20 cellular contexts compared by ENCODE assay signal in genomic region chr22:29345932-29346331, GRCh38. TPM values are rescaled to one million over a fixed set of nuclear protein-coding genes. Genes with fewer than 3 reads are reported as not detected.
DNase-seq lines count a peak whose midpoint lies in the region; ATAC-seq and TF ChIP-seq lines count a peak whose summit lies in the region.
"Had no signal": no experiment of that assay in that cellular context is flagged by ENCODE, and none has a peak within 500 bp of the region (broad histone marks: within the 10 kb centered on the region; RNA-seq: fewer than 3 reads in every experiment).

No MANE protein-coding gene starts in this region.

- H2AFZ ChIP-seq in IMR-90 (replicated peaks; ENCODE audit: low read length, poor library complexity) (no peak overlapping the region), osteoblast (ENCODE audit: low read length) (no peak overlapping the region)
- H2AFZ ChIP-seq: GM23338 had no signal

- no peak overlapping the region for H3K56ac ChIP-seq in IMR-90 (ENCODE audit: extremely low read depth, insufficient read depth, low read length)

- intact Hi-C loops in IMR-90 (cut with micrococcal nuclease), result no loop called here
- intact Hi-C loops in transverse colon (cut with DNase I; ENCODE audit: low total_unique reads), result no loop called here

- H3K9me3 Mint-ChIP-seq in endodermal cell, result no peaks in the 10 kb centered on the region
- H3K9me3 Mint-ChIP-seq in CD8-positive, alpha-beta memory T cell, result no peaks in the 10 kb centered on the region
- H3K9me3 Mint-ChIP-seq: activated naive CD4-positive, alpha-beta T cell treated with anti-CD3 and anti-CD28 coated beads, Interleukin-2, amount 50 U/mL, for 72 hours; activated T-cell treated with anti-CD3 and anti-CD28 coated beads, Interleukin-2, amount 50 U/mL, for 72 hours; CD8-positive, alpha-beta T cell; GM23338; memory B cell; natural killer cell treated with Interleukin-12 subunit alpha and Interleukin-12 subunit beta and Interleukin-15 and Interleukin-18, amount 100 ng/mL, for 72 hours had no signal

- H3K9ac ChIP-seq in IMR-90 (ENCODE audit: low read depth, low read length) (no peak overlapping the region), endodermal cell (ENCODE audit: extremely low read depth, low read length, poor library complexity, severe bottlenecking) (no peak overlapping the region)

- H2AK5ac ChIP-seq in IMR-90 (ENCODE audit: low read depth, low read length), result no peak overlapping the region

- no peak overlapping the region for H2BK20ac ChIP-seq in IMR-90 (ENCODE audit: low read depth, low read length)

- TF ChIP-seq RAD21 in IMR-90 (IDR thresholded peaks at IDR 0.05; ENCODE audit: low read length), result no peak

- POLR2A ChIA-PET in IMR-90 (lab: Charles Lee; ENCODE audit: unreplicated experiment), result no interaction called here
- POLR2A ChIA-PET in CD8-positive, alpha-beta memory T cell (lab: Charles Lee), result no interaction called here

- no peak overlapping the region for H3K18ac ChIP-seq in IMR-90 (ENCODE audit: low read depth, low read length)

- no peak overlapping the region for H3K27ac ChIP-seq in IMR-90 (ENCODE audit: insufficient read depth, low read length)
- H3K27ac ChIP-seq in osteoblast (ENCODE audit: low read depth, low read length), result no peak overlapping the region
- no peak overlapping the region for H3K27ac ChIP-seq in endodermal cell (ENCODE audit: low read depth, low read length)
- peak overlapping the region in 1 of 4 donors; percentile 33 for H3K27ac ChIP-seq in transverse colon
- H3K27ac ChIP-seq in CD8-positive, alpha-beta memory T cell (ENCODE audit: low read depth, low read length), result no peak overlapping the region
- H3K27ac ChIP-seq: cardiac muscle cell had no signal

- H3K79me2 ChIP-seq in osteoblast (ENCODE audit: insufficient read depth, low read length), result no peaks in the 10 kb centered on the region

- H2BK15ac ChIP-seq in IMR-90 (ENCODE audit: low read depth, low read length), result no peak overlapping the region

- H3K36me3 Mint-ChIP-seq in endodermal cell (ENCODE audit: low read depth), result peaks cover 63% of the 10 kb centered on the region
- peaks cover 0 to 95% (median 14%) of the 10 kb centered on the region in 3 donors for H3K36me3 Mint-ChIP-seq in CD8-positive, alpha-beta memory T cell
- H3K36me3 Mint-ChIP-seq: activated naive CD4-positive, alpha-beta T cell treated with anti-CD3 and anti-CD28 coated beads, Interleukin-2, amount 50 U/mL, for 72 hours had no signal

- H4K20me1 ChIP-seq in IMR-90 (ENCODE audit: insufficient read depth, low read length) (peaks cover 11% of the 10 kb centered on the region; the same call in 1 of the 2 replicates), osteoblast (ENCODE audit: insufficient read depth, low read length) (peaks cover 6% of the 10 kb centered on the region)

- H4K8ac ChIP-seq in IMR-90 (ENCODE audit: low read depth in 2 of 2, low read length in 2 of 2), result no peak overlapping the region

- no peaks in the 10 kb centered on the region for H3K9me3 ChIP-seq in IMR-90 (ENCODE audit: control insufficient read depth, insufficient read depth, low read length)
- H3K9me3 ChIP-seq in osteoblast (ENCODE audit: low read depth, low read length), result no peaks in the 10 kb centered on the region
- no peaks in the 10 kb centered on the region for H3K9me3 ChIP-seq in endodermal cell (ENCODE audit: control insufficient read depth, low read length)
- no peaks in the 10 kb centered on the region for H3K9me3 ChIP-seq in transverse colon
- no peaks in the 10 kb centered on the region for H3K9me3 ChIP-seq in CD8-positive, alpha-beta memory T cell (ENCODE audit: low read length)
- H3K9me3 ChIP-seq: tibial nerve had no signal

- no peak overlapping the region for H3K4me3 Mint-ChIP-seq in endodermal cell
- no peak overlapping the region for H3K4me3 Mint-ChIP-seq in CD8-positive, alpha-beta memory T cell
- H3K4me3 Mint-ChIP-seq: activated T-cell treated with anti-CD3 and anti-CD28 coated beads, Interleukin-2, amount 50 U/mL, for 72 hours; CD8-positive, alpha-beta T cell; GM23338; memory B cell; natural killer cell treated with Interleukin-12 subunit alpha and Interleukin-12 subunit beta and Interleukin-15 and Interleukin-18, amount 100 ng/mL, for 72 hours had no signal

- CTCF ChIA-PET in IMR-90 (lab: Yijun Ruan, JAX), result no interaction called here
- CTCF ChIA-PET in CD8-positive, alpha-beta memory T cell (lab: Charles Lee), result no interaction called here

- H3K4ac ChIP-seq in IMR-90 (ENCODE audit: low read depth, low read length), result no peak overlapping the region

- H4K5ac ChIP-seq in IMR-90 (ENCODE audit: low read depth, low read length), result no peak overlapping the region

- no peaks in the 10 kb centered on the region for H3K4me1 ChIP-seq in IMR-90 (ENCODE audit: control insufficient read depth, insufficient read depth, low read length)
- H3K4me1 ChIP-seq in osteoblast (ENCODE audit: insufficient read depth, low read length), result peaks cover 3% of the 10 kb centered on the region
- H3K4me1 ChIP-seq in endodermal cell (ENCODE audit: control insufficient read depth, insufficient read depth, low read length), result no peaks in the 10 kb centered on the region
- peaks cover 0 to 7% (median 4%) of the 10 kb centered on the region in 4 donors for H3K4me1 ChIP-seq in transverse colon
- no peaks in the 10 kb centered on the region for H3K4me1 ChIP-seq in CD8-positive, alpha-beta memory T cell (ENCODE audit: insufficient read depth, low read length)
- H3K4me1 ChIP-seq: tibial nerve had no signal

- in situ Hi-C loops in IMR-90 (cut with MboI; ENCODE audit: low sequenced_read_pairs) (no loop called here), transverse colon (cut with MboI; ENCODE audit: low pct_ligation_motif_present in 1 of 4, low pct_unique_long_range_greater_than_20kb in 1 of 4, low sequenced_read_pairs in 3 of 4) (no loop called here)

- no peaks in the 10 kb centered on the region for H3K79me1 ChIP-seq in IMR-90 (ENCODE audit: low read depth in 1 of 2, low read length in 2 of 2)

- no peaks in the 10 kb centered on the region for H3K4me1 Mint-ChIP-seq in endodermal cell
- no peaks in the 10 kb centered on the region for H3K4me1 Mint-ChIP-seq in CD8-positive, alpha-beta memory T cell
- H3K4me1 Mint-ChIP-seq: GM23338 had no signal

- H3K27me3 Mint-ChIP-seq in endodermal cell (ENCODE audit: insufficient read depth), result no peaks in the 10 kb centered on the region
- no peaks in the 10 kb centered on the region for H3K27me3 Mint-ChIP-seq in CD8-positive, alpha-beta memory T cell
- H3K27me3 Mint-ChIP-seq: memory B cell; natural killer cell treated with Interleukin-12 subunit alpha and Interleukin-12 subunit beta and Interleukin-15 and Interleukin-18, amount 100 ng/mL, for 72 hours had no signal

- TF ChIP-seq POLR2A in IMR-90 (IDR thresholded peaks at IDR 0.05; ENCODE audit: low read depth, low read length) (no peak), transverse colon (IDR thresholded peaks at IDR 0.05) (no peak)

- no peak overlapping the region for H3K4me3 ChIP-seq in AG10803 (ENCODE audit: low read length)
- H3K4me3 ChIP-seq in IMR-90 (ENCODE audit: insufficient read depth, low read depth, low read length), result no peak overlapping the region
- H3K4me3 ChIP-seq in fibroblast of the aortic adventitia (ENCODE audit: low read depth, low read length), result no peak overlapping the region
- no peak overlapping the region for H3K4me3 ChIP-seq in osteoblast (ENCODE audit: insufficient read depth, low read length)
- H3K4me3 ChIP-seq in endodermal cell (ENCODE audit: low read length), result no peak overlapping the region
- H3K4me3 ChIP-seq in transverse colon, result no peak overlapping the region
- H3K4me3 ChIP-seq in CD8-positive, alpha-beta memory T cell (ENCODE audit: low read length), result no peak overlapping the region
- H3K4me3 ChIP-seq: cardiac muscle cell, GM23338, tibial nerve had no signal

- no peak overlapping the region for H2BK120ac ChIP-seq in IMR-90 (ENCODE audit: low read depth, low read length)

- DNase-seq in AG10803 (ENCODE audit: low read depth) (peak; percentile 46), IMR-90 (peak; percentile 4), fibroblast of the aortic adventitia (ENCODE audit: low read depth) (peak; percentile 37), osteoblast (ENCODE audit: insufficient read length, low spot score, missing footprints) (peak; percentile 48), GDM1 (lab: John Stamatoyannopoulos, UW) (no peak), endodermal cell (no peak), transverse colon (no peak)
- DNase-seq in CD8-positive, alpha-beta memory T cell, result no peak
- DNase-seq: activated T-cell treated with anti-CD3 and anti-CD28 coated beads, Interleukin-2, amount 50 U/mL, for 72 hours; CD8-positive, alpha-beta T cell; DND-41; NCI-H1436; RPMI8226 had no signal

- no peak overlapping the region for H2BK5ac ChIP-seq in IMR-90 (ENCODE audit: low read depth, low read length, poor library complexity, severe bottlenecking)

- H3K27me3 ChIP-seq in IMR-90 (ENCODE audit: control insufficient read depth, insufficient read depth, low read length) (no peaks in the 10 kb centered on the region), osteoblast (ENCODE audit: insufficient read depth, low read length) (no peaks in the 10 kb centered on the region), endodermal cell (ENCODE audit: control insufficient read depth, insufficient read depth, low read length, poor library complexity, severe bottlenecking) (no peaks in the 10 kb centered on the region), transverse colon (no peaks in the 10 kb centered on the region)
- no peaks in the 10 kb centered on the region for H3K27me3 ChIP-seq in CD8-positive, alpha-beta memory T cell (ENCODE audit: insufficient read depth, low read length, poor library complexity, severe bottlenecking)
- H3K27me3 ChIP-seq: cardiac muscle cell, tibial nerve had no signal

- H3K23ac ChIP-seq in IMR-90 (ENCODE audit: low read depth, low read length), result no peak overlapping the region

- H4K91ac ChIP-seq in IMR-90 (ENCODE audit: insufficient read depth, low read depth, low read length), result no peak overlapping the region

- TF ChIP-seq EP300 in transverse colon (IDR thresholded peaks at IDR 0.05; ENCODE audit: low read depth), result no peak

- H3K4me2 ChIP-seq in IMR-90 (ENCODE audit: low read depth, low read length), result no peak overlapping the region
- no peak overlapping the region for H3K4me2 ChIP-seq in osteoblast (ENCODE audit: insufficient read depth, low read length)
- H3K4me2 ChIP-seq: GM23338 had no signal

- no peak overlapping the region for H3K27ac Mint-ChIP-seq in endodermal cell
- H3K27ac Mint-ChIP-seq in CD8-positive, alpha-beta memory T cell, result peak overlapping the region in 2 of 8 donors; percentile 15 to 87
- H3K27ac Mint-ChIP-seq: activated T-cell treated with anti-CD3 and anti-CD28 coated beads, Interleukin-2, amount 50 U/mL, for 72 hours; GM23338; memory B cell; natural killer cell treated with Interleukin-12 subunit alpha and Interleukin-12 subunit beta and Interleukin-15 and Interleukin-18, amount 100 ng/mL, for 72 hours had no signal

- no peak for ATAC-seq in IMR-90 (ENCODE audit: low read depth)
- ATAC-seq: activated naive CD4-positive, alpha-beta T cell treated with anti-CD3 and anti-CD28 coated beads, Interleukin-2, amount 50 U/mL, for 72 hours; activated T-cell treated with anti-CD3 and anti-CD28 coated beads, Interleukin-2, amount 50 U/mL, for 72 hours; CD8-positive, alpha-beta T cell; esophagus mucosa; GM23338; natural killer cell treated with Interleukin-12 subunit alpha and Interleukin-12 subunit beta and Interleukin-15 and Interleukin-18, amount 100 ng/mL, for 72 hours had no signal

- H3K36me3 ChIP-seq in IMR-90 (ENCODE audit: control insufficient read depth, insufficient read depth, low read length), result peaks cover 54% of the 10 kb centered on the region
- peaks cover 53% of the 10 kb centered on the region for H3K36me3 ChIP-seq in osteoblast (ENCODE audit: insufficient read depth, low read length)
- H3K36me3 ChIP-seq in endodermal cell (ENCODE audit: control insufficient read depth, insufficient read depth, low read length), result peaks cover 77% of the 10 kb centered on the region
- H3K36me3 ChIP-seq in transverse colon, result peaks cover 0 to 44% (median 17%) of the 10 kb centered on the region in 4 donors
- H3K36me3 ChIP-seq in CD8-positive, alpha-beta memory T cell (ENCODE audit: insufficient read depth, low read length), result peaks cover 54% of the 10 kb centered on the region

- H3K14ac ChIP-seq in IMR-90 (replicated peaks; ENCODE audit: low read depth, low read length), result no peak overlapping the region

- TF ChIP-seq CTCF in AG10803 (conservative IDR thresholded peaks at IDR 0.05; ENCODE audit: low read length) (no peak), IMR-90 (conservative IDR thresholded peaks at IDR 0.05; ENCODE audit: low read depth, low read length) (no peak), fibroblast of the aortic adventitia (IDR thresholded peaks at IDR 0.05; ENCODE audit: insufficient read depth, low read length) (no peak), osteoblast (IDR thresholded peaks at IDR 0.05; ENCODE audit: extremely low read depth, low read depth, low read length) (no peak), endodermal cell (conservative IDR thresholded peaks at IDR 0.05) (no peak), transverse colon (IDR thresholded peaks at IDR 0.05) (no peak)

- no TSS peak for BruUV-seq in IMR-90 (replicated peaks; lab: Mats Ljungman, UMichigan)

- no peaks in the 10 kb centered on the region for H3K9me1 ChIP-seq in IMR-90 (ENCODE audit: insufficient read depth, low read length)

- dilution Hi-C loops in IMR-90 (cut with HindIII; ENCODE audit: low sequenced_read_pairs, unreplicated experiment), result no loop called here

- peak overlapping the region; percentile 59 for H2AK9ac ChIP-seq in IMR-90 (replicated peaks; ENCODE audit: low read depth, low read length, poor library complexity)

RNA-seq across cellular contexts. Expression of gene RASL10A, which starts 30.4 kb away (rescaled TPM):
- not detected in 2 replicates for total RNA-seq in IMR-90 (2012; rRNA removed)
- 0.07 and 0.26 TPM in 2 replicates for polyA plus RNA-seq in IMR-90 (2012; rRNA removed)
- polyA plus RNA-seq in IMR-90 (2012; cell fraction: cytosol; rRNA removed), result 0.22 TPM in 1 of 2 replicates, not detected in the other
- polyA plus RNA-seq in IMR-90 (2012; cell fraction: nucleus; rRNA removed; ENCODE audit: low replicate concordance), result 0.89 and 2.7 TPM in 2 replicates
- not detected in 2 replicates for total RNA-seq in fibroblast of the aortic adventitia (ENCODE audit: low replicate concordance)
- total RNA-seq in osteoblast, result not detected in 2 replicates
- total RNA-seq in endodermal cell, result 1 to 10 TPM; 1.3 TPM
- polyA plus RNA-seq in endodermal cell (2013, experiment 1 of 2), result 1.0 TPM
- polyA plus RNA-seq in endodermal cell (2013, experiment 2 of 2), result 1.1 TPM
- total RNA-seq in transverse colon, result 1 to 10 TPM in 3 of 4 donors, not detected in 1; 1.2 to 5.0 (median 2.4) TPM
- not detected for total RNA-seq in CD8-positive, alpha-beta memory T cell
- polyA plus RNA-seq in CD8-positive, alpha-beta memory T cell, result not detected

RNA-seq across cellular contexts. Expression of gene GAS2L1, which starts 39.5 kb away (rescaled TPM):
- total RNA-seq in IMR-90 (2012; rRNA removed) (1.4 TPM in 2 replicates), fibroblast of the aortic adventitia (ENCODE audit: low replicate concordance) (5.0 and 15.0 TPM in 2 replicates), osteoblast (11.6 and 13.0 TPM in 2 replicates), endodermal cell (10 to 100 TPM; 22.2 to 24.9 TPM), transverse colon (10 to 100 TPM; 21.1 to 81.0 (median 43.6) TPM)
- 15.6 and 22.5 TPM in 2 replicates for polyA plus RNA-seq in IMR-90 (2012; rRNA removed)
- polyA plus RNA-seq in IMR-90 (2012; cell fraction: cytosol; rRNA removed), result 24.1 and 32.2 TPM in 2 replicates
- polyA plus RNA-seq in IMR-90 (2012; cell fraction: nucleus; rRNA removed; ENCODE audit: low replicate concordance), result 20.1 and 69.5 TPM in 2 replicates
- polyA plus RNA-seq in endodermal cell (2013, experiment 1 of 2), result 13.9 TPM
- polyA plus RNA-seq in endodermal cell (2013, experiment 2 of 2), result 14.7 TPM
- total RNA-seq in CD8-positive, alpha-beta memory T cell, result under 1 TPM; 0.61 to 0.71 TPM
- polyA plus RNA-seq in CD8-positive, alpha-beta memory T cell, result 0.58 TPM
- total RNA-seq: CD8-positive, alpha-beta T cell had no signal

RNA-seq across cellular contexts. Expression of gene AP1B1, which starts 42.4 kb away (rescaled TPM):
- total RNA-seq in IMR-90 (2012; rRNA removed) (65.5 and 70.8 TPM in 2 replicates), fibroblast of the aortic adventitia (ENCODE audit: low replicate concordance) (19.0 and 46.3 TPM in 2 replicates), osteoblast (35.4 and 37.3 TPM in 2 replicates), endodermal cell (10 to 100 TPM; 64.9 to 76.6 TPM), transverse colon (100 to 1,000 TPM in 2 of 4 donors, 10 to 100 TPM in 2; 45.6 to 107 (median 92.4) TPM)
- polyA plus RNA-seq in IMR-90 (2012; rRNA removed), result 55.7 and 62.3 TPM in 2 replicates
- 40.7 and 58.5 TPM in 2 replicates for polyA plus RNA-seq in IMR-90 (2012; cell fraction: cytosol; rRNA removed)
- 53.6 and 100 TPM in 2 replicates for polyA plus RNA-seq in IMR-90 (2012; cell fraction: nucleus; rRNA removed; ENCODE audit: low replicate concordance)
- polyA plus RNA-seq in endodermal cell (2013, experiment 1 of 2), result 51.3 TPM
- polyA plus RNA-seq in endodermal cell (2013, experiment 2 of 2), result 49.8 TPM
- 10 to 100 TPM; 75.0 to 75.1 TPM for total RNA-seq in CD8-positive, alpha-beta memory T cell
- polyA plus RNA-seq in CD8-positive, alpha-beta memory T cell, result 22.9 TPM

Comparison
In these comparisons a context has a peak if more than half of its experiments do, and no peak if none do; other contexts are left out.
1. DNase-seq: peak in AG10803 (single experiment), IMR-90 (single experiment), fibroblast of the aortic adventitia (single experiment) and osteoblast (single experiment); none in GDM1 (single experiment), endodermal cell (single experiment), transverse colon (single experiment) and CD8-positive, alpha-beta memory T cell (0 of 5).